8 cellular contexts compared by ENCODE assay signal in genomic region chr7:130896051-130896881, GRCh38.
DNase-seq lines count a peak whose midpoint lies in the region; ATAC-seq and TF ChIP-seq lines count a peak whose summit lies in the region.

No MANE protein-coding gene starts in this region.

- H3K27ac Mint-ChIP-seq in CD4-positive, alpha-beta memory T cell = peak overlapping the region; percentile 88 to 95 (median 94)
- H3K27ac Mint-ChIP-seq in naive B cell = peak overlapping the region in 4 of 6 donors; percentile 15 to 86 (median 68)

- TF ChIP-seq POLR2A in breast epithelium (IDR thresholded peaks at IDR 0.05) = no peak

- H3K4me1 Mint-ChIP-seq in CD4-positive, alpha-beta memory T cell = peaks cover 57 to 90% (median 77%) of the 10 kb centered on the region in 4 donors
- peaks cover 59 to 70% (median 67%) of the 10 kb centered on the region in 3 donors for H3K4me1 Mint-ChIP-seq in naive B cell

- DNase-seq in CD4-positive, alpha-beta memory T cell = no peak
- DNase-seq in LHCN-M2 (ENCODE audit: low read depth) (peak; percentile 69), breast epithelium (ENCODE audit: low spot score in 2 of 2) (no peak), naive B cell (no peak), hippocampal formation (lab: John Stamatoyannopoulos, UW) (no peak), T-helper 9 cell (no peak)
- DNase-seq in activated CD4-positive, CD25-positive, alpha-beta regulatory T cell treated with anti-CD3 and anti-CD28 coated beads, Interleukin-2, amount 50 U/mL, for 72 hours = no peak

- peak overlapping the region in 6 of 8 donors; percentile 2 to 72 (median 36) for H3K4me3 Mint-ChIP-seq in CD4-positive, alpha-beta memory T cell
- H3K4me3 Mint-ChIP-seq in naive B cell = peak overlapping the region in 1 of 8 donors; percentile 47

- no peaks in the 10 kb centered on the region for H3K9me3 ChIP-seq in CD4-positive, alpha-beta memory T cell (ENCODE audit: control insufficient read depth in 1 of 2, low read length in 2 of 2)
- H3K9me3 ChIP-seq in breast epithelium = no peaks in the 10 kb centered on the region

- no peak for TF ChIP-seq CTCF in breast epithelium (IDR thresholded peaks at IDR 0.05)

- no peak overlapping the region for H3K27ac ChIP-seq in CD4-positive, alpha-beta memory T cell (ENCODE audit: low read depth, low read length)
- peak overlapping the region; percentile 84 to 91 for H3K27ac ChIP-seq in breast epithelium

- peaks cover 0 to 4% (median 0%) of the 10 kb centered on the region in 8 donors for H3K9me3 Mint-ChIP-seq in CD4-positive, alpha-beta memory T cell
- H3K9me3 Mint-ChIP-seq in naive B cell = peaks cover 0 to 1% (median 0%) of the 10 kb centered on the region in 7 donors

- H3K27me3 ChIP-seq in CD4-positive, alpha-beta memory T cell (ENCODE audit: insufficient read depth, low read length) = no peaks in the 10 kb centered on the region
- no peaks in the 10 kb centered on the region for H3K27me3 ChIP-seq in breast epithelium

- intact Hi-C loops in CD4-positive, alpha-beta memory T cell (cut with micrococcal nuclease) = loop anchor here (2.0 to 5.0 kb wide), 5 partner anchors 17 to 616 kb away; no protein-coding TSS in a partner anchor
- intact Hi-C loops in breast epithelium (cut with DNase I; ENCODE audit: low total_unique reads) = no loop called here

- H3K36me3 Mint-ChIP-seq in CD4-positive, alpha-beta memory T cell = peaks cover 50 to 84% of the 10 kb centered on the region in 2 donors
- H3K36me3 Mint-ChIP-seq in naive B cell = peaks cover 16 to 23% of the 10 kb centered on the region in 2 donors

- CTCF ChIA-PET in CD4-positive, alpha-beta memory T cell (lab: Charles Lee; ENCODE audit: partially characterized antibody) = interaction anchor here (0.6 to 9.0 kb wide), 57 partner anchors 9 to 537 kb away, joined by 3 to 150 read pairs (median 6); no protein-coding TSS in a partner anchor

- POLR2A ChIA-PET in CD4-positive, alpha-beta memory T cell (lab: Charles Lee; ENCODE audit: partially characterized antibody) = interaction anchor here (0.8 to 2.3 kb wide), 12 partner anchors 10 to 160 kb away, joined by 3 to 10 read pairs (median 4); no protein-coding TSS in a partner anchor

- ATAC-seq in naive B cell (ENCODE audit: low read depth in 2 of 2) = no peak
- ATAC-seq in HG03139 (IDR thresholded peaks at IDR 0.05; ENCODE audit: unreplicated experiment) = no peak

- H3K4me1 ChIP-seq in CD4-positive, alpha-beta memory T cell (ENCODE audit: insufficient read depth, low read length) = peaks cover 79% of the 10 kb centered on the region
- peaks cover 3 to 44% of the 10 kb centered on the region in 2 donors for H3K4me1 ChIP-seq in breast epithelium

- H3K27me3 Mint-ChIP-seq in CD4-positive, alpha-beta memory T cell = no peaks in the 10 kb centered on the region
- no peaks in the 10 kb centered on the region for H3K27me3 Mint-ChIP-seq in naive B cell

- H3K4me3 ChIP-seq in CD4-positive, alpha-beta memory T cell (ENCODE audit: low read length in 2 of 2) = no peak overlapping the region
- H3K4me3 ChIP-seq in breast epithelium = no peak overlapping the region

- H3K36me3 ChIP-seq in CD4-positive, alpha-beta memory T cell (ENCODE audit: insufficient read depth, low read length) = peaks cover 21% of the 10 kb centered on the region
- H3K36me3 ChIP-seq in breast epithelium = no peaks in the 10 kb centered on the region
